7 cellular contexts compared by ENCODE assay signal in the genomic region with DNA sequence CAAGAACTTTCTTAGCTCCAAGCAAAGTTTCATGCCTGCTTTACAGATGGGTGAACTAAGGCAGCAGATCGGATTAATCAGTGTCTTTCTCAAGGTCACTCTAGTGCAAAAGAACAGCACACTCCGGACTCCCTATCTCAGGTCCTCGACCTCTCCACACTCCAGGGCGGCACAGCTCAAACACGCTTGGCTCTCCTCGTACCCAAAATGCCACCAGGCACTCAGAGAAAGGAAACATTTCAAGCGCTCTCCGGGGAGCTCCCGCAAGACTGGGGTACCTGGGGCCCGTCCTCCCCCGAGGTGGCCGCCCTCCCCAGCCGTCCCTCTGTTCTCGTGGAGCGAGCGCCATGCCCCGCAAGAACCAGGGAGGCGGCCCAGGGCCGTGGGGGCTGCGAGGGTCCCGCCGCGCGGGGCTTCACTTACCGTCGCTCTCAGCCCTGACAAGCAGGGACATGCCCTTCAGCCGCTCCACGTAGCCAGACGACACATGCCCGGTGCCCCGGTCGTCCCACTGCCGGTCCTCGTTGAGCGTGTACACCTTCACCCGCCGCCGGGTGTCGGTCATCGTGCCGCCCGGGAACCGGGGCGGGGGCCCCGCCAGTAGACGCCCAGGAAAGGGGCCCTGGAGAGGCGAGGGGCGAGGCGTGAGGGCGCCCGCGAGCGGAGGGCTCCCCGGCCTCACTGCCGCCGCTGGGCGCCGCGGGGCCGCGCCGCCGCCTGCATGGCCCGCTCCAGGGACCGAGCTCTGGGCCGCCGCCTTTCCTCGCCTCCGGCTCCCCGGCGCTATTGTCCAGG. TPM values are rescaled to one million over a fixed set of nuclear protein-coding genes. Genes with fewer than 3 reads are reported as not detected.
DNase-seq lines count a peak whose midpoint lies in the region; ATAC-seq and TF ChIP-seq lines count a peak whose summit lies in the region.

No MANE protein-coding gene starts in this region.

- peaks cover 11 to 32% of the 10 kb centered on the region in 2 donors for H3K36me3 Mint-ChIP-seq in activated T-cell treated with anti-CD3 and anti-CD28 coated beads, Interleukin-2, amount 50 U/mL, for 72 hours (ENCODE audit: insufficient read depth in 2 of 2)
- peaks cover 35% of the 10 kb centered on the region for H3K36me3 Mint-ChIP-seq in nephron (ENCODE audit: low read depth)

- no peaks in the 10 kb centered on the region for H3K9me3 Mint-ChIP-seq in activated T-cell treated with anti-CD3 and anti-CD28 coated beads, Interleukin-2, amount 50 U/mL, for 72 hours
- no peaks in the 10 kb centered on the region for H3K9me3 Mint-ChIP-seq in nephron

- no peak for TF ChIP-seq CTCF in fibroblast of lung (conservative IDR thresholded peaks at IDR 0.05 in 1 of 2, IDR thresholded peaks at IDR 0.05 in 1 of 2; ENCODE audit: low read depth in 1 of 2, low read length in 2 of 2)
- no peak for TF ChIP-seq CTCF in nephron (IDR thresholded peaks at IDR 0.05; ENCODE audit: unreplicated experiment in 3 of 3)

- peaks cover 34% of the 10 kb centered on the region for H3K4me1 Mint-ChIP-seq in activated T-cell treated with anti-CD3 and anti-CD28 coated beads, Interleukin-2, amount 50 U/mL, for 72 hours (ENCODE audit: low read depth)
- H3K4me1 Mint-ChIP-seq in nephron = peaks cover 22% of the 10 kb centered on the region

- peak overlapping the region; percentile 86 for H3K4me2 ChIP-seq in fibroblast of lung (ENCODE audit: extremely low read depth, insufficient read depth, low read length)

- H3K4me1 ChIP-seq in fibroblast of lung (ENCODE audit: control insufficient read depth, extremely low read depth, insufficient read depth, low read length) = no peaks in the 10 kb centered on the region

- peaks cover 5% of the 10 kb centered on the region for H4K20me1 ChIP-seq in fibroblast of lung (ENCODE audit: control insufficient read depth, extremely low read depth, insufficient read depth, low read length)

- no peaks in the 10 kb centered on the region for H3K27me3 Mint-ChIP-seq in activated T-cell treated with anti-CD3 and anti-CD28 coated beads, Interleukin-2, amount 50 U/mL, for 72 hours (ENCODE audit: low read depth)
- no peaks in the 10 kb centered on the region for H3K27me3 Mint-ChIP-seq in nephron (ENCODE audit: low read depth)

- H3K4me3 ChIP-seq in fibroblast of lung (replicated peaks in 1 of 4; ENCODE audit: control extremely low read depth in 1 of 4, insufficient read depth in 1 of 4, low read depth in 3 of 4, low read length in 4 of 4) = peak overlapping the region; percentile 87 to 99 (median 98)

- peak overlapping the region; percentile 94 to 99 for H3K4me3 Mint-ChIP-seq in activated T-cell treated with anti-CD3 and anti-CD28 coated beads, Interleukin-2, amount 50 U/mL, for 72 hours
- H3K4me3 Mint-ChIP-seq in nephron = peak overlapping the region; percentile 95 to 99 (median 95)

- H3K36me3 ChIP-seq in fibroblast of lung (ENCODE audit: control insufficient read depth, insufficient read depth, low read length) = peaks cover 4% of the 10 kb centered on the region

- no peaks in the 10 kb centered on the region for H3K27me3 ChIP-seq in fibroblast of lung (ENCODE audit: control insufficient read depth, insufficient read depth, low read length)

- H3K9ac ChIP-seq in fibroblast of lung (ENCODE audit: insufficient read depth, low read length) = peak overlapping the region; percentile 98

- peaks cover 52% of the 10 kb centered on the region for H3K79me2 ChIP-seq in fibroblast of lung (ENCODE audit: control insufficient read depth, insufficient read depth, low read length)

- H3K27ac ChIP-seq in fibroblast of lung (ENCODE audit: insufficient read depth, low read length) (peak overlapping the region; percentile 94), temporal lobe (ENCODE audit: low read depth, low read length) (peak overlapping the region; percentile 95)

- H3K27ac Mint-ChIP-seq in activated T-cell treated with anti-CD3 and anti-CD28 coated beads, Interleukin-2, amount 50 U/mL, for 72 hours = peak overlapping the region; percentile 98
- peak overlapping the region; percentile 100 for H3K27ac Mint-ChIP-seq in nephron

- ATAC-seq in GM18519 (IDR thresholded peaks at IDR 0.05; ENCODE audit: low FRiP score, unreplicated experiment) (peak; percentile 15), HG02885 (IDR thresholded peaks at IDR 0.05; ENCODE audit: poor library complexity, unreplicated experiment) (peak; percentile 8)
- peak; percentile 5 to 8 for ATAC-seq in activated T-cell treated with anti-CD3 and anti-CD28 coated beads, Interleukin-2, amount 50 U/mL, for 72 hours (replicated peaks in 1 of 2)

- H3K9me3 ChIP-seq in fibroblast of lung (ENCODE audit: control insufficient read depth, insufficient read depth, low read depth, low read length) = no peaks in the 10 kb centered on the region

- DNase-seq in NCI-H526 treated with DMSO at 0.1 percent for 48 hours (lab: John Stamatoyannopoulos, UW) (peak; percentile 6), fibroblast of lung (ENCODE audit: low read depth in 2 of 2) (no peak)
- DNase-seq in activated T-cell treated with anti-CD3 and anti-CD28 coated beads, Interleukin-2, amount 50 U/mL, for 72 hours = peak; percentile 51 to 65

- H2AFZ ChIP-seq in fibroblast of lung (ENCODE audit: low read length) = no peak overlapping the region

RNA-seq across cellular contexts. Expression of a gene that starts 0.8 kb away (rescaled TPM):
- 100 to 1,000 TPM; 131 to 147 TPM for total RNA-seq in activated T-cell treated with anti-CD3 and anti-CD28 coated beads, Interleukin-2, amount 50 U/mL, for 72 hours
- total RNA-seq in fibroblast of lung (77.8 and 88.0 TPM in 2 replicates), temporal lobe (88.5 TPM)
- polyA plus RNA-seq in fibroblast of lung = 40.3 and 47.0 TPM in 2 replicates
- 29.8 and 33.9 TPM in 2 replicates for polyA plus RNA-seq in fibroblast of lung (2012)
- 5.8 and 6.6 TPM in 2 replicates for polyA minus RNA-seq in fibroblast of lung (ENCODE audit: low replicate concordance)

Comparison
In these comparisons a context has a peak if more than half of its experiments do, and no peak if none do; other contexts are left out.
1. DNase-seq: peak in NCI-H526 treated with DMSO at 0.1 percent for 48 hours (single experiment) and activated T-cell treated with anti-CD3 and anti-CD28 coated beads, Interleukin-2, amount 50 U/mL, for 72 hours (2 of 2); none in fibroblast of lung (0 of 2).
2. Peak in every context shown above with its lines, with median percentiles within 50 percentile points of each other: ATAC-seq.